In genomic region chr5:34524123-34524522, GRCh38 we compare ENCODE assay signal across 12 cellular contexts.
A peak's percentile ranks its signal among the peaks of the same experiment; 100 is the strongest.
DNase-seq lines count a peak whose midpoint lies in the region; ATAC-seq lines count a peak whose summit lies in the region.
"Had no signal": no experiment of that assay in that cellular context is flagged by ENCODE, and none has a peak within 500 bp of the region (broad histone marks: within the 10 kb centered on the region; RNA-seq: fewer than 3 reads in every experiment).

No MANE protein-coding gene starts in this region.

- H3K27me3 ChIP-seq in mesendoderm (ENCODE audit: insufficient read depth, low read length, poor library complexity), result no peaks in the 10 kb centered on the region

- no peaks in the 10 kb centered on the region for H3K36me3 Mint-ChIP-seq in activated CD8-positive, alpha-beta T cell treated with anti-CD3 and anti-CD28 coated beads, Interleukin-2, amount 10 ng/mL, durations not matched to agents 7 days and 5 days (ENCODE audit: low read depth)
- H3K36me3 Mint-ChIP-seq: activated CD8-positive, alpha-beta memory T cell treated with anti-CD3 and anti-CD28 coated beads, Interleukin-2, amount 10 ng/mL, durations not matched to agents 7 days and 5 days; CD8-positive, alpha-beta T cell; naive B cell had no signal

- H2AK5ac ChIP-seq in mesendoderm (ENCODE audit: low read length), result no peak overlapping the region

- H4K8ac ChIP-seq in mesendoderm (ENCODE audit: low read depth, low read length), result no peak overlapping the region

- H3K4me3 Mint-ChIP-seq in activated CD8-positive, alpha-beta T cell treated with anti-CD3 and anti-CD28 coated beads, Interleukin-2, amount 10 ng/mL, durations not matched to agents 7 days and 5 days, result no peak overlapping the region
- H3K4me3 Mint-ChIP-seq: activated CD8-positive, alpha-beta memory T cell treated with anti-CD3 and anti-CD28 coated beads, Interleukin-2, amount 10 ng/mL, durations not matched to agents 7 days and 5 days; CD8-positive, alpha-beta T cell; naive B cell had no signal

- H3K4me2 ChIP-seq in mesendoderm (ENCODE audit: low read length), result no peak overlapping the region

- no peaks in the 10 kb centered on the region for H3K4me1 ChIP-seq in mesendoderm (ENCODE audit: control insufficient read depth, low read depth, low read length)

- no peak overlapping the region for H3K27ac Mint-ChIP-seq in activated CD8-positive, alpha-beta T cell treated with anti-CD3 and anti-CD28 coated beads, Interleukin-2, amount 10 ng/mL, durations not matched to agents 7 days and 5 days
- H3K27ac Mint-ChIP-seq: activated CD8-positive, alpha-beta memory T cell treated with anti-CD3 and anti-CD28 coated beads, Interleukin-2, amount 10 ng/mL, durations not matched to agents 7 days and 5 days; CD8-positive, alpha-beta T cell; naive B cell had no signal

- H2BK15ac ChIP-seq in mesendoderm (replicated peaks; ENCODE audit: low read depth), result no peak overlapping the region

- peaks cover 4% of the 10 kb centered on the region for H3K4me1 Mint-ChIP-seq in activated CD8-positive, alpha-beta T cell treated with anti-CD3 and anti-CD28 coated beads, Interleukin-2, amount 10 ng/mL, durations not matched to agents 7 days and 5 days (ENCODE audit: low read depth)
- H3K4me1 Mint-ChIP-seq: naive B cell had no signal

- H3K23ac ChIP-seq in mesendoderm (ENCODE audit: low read length), result no peak overlapping the region

- no peak overlapping the region for H3K9ac ChIP-seq in mesendoderm (ENCODE audit: low read length)

- no peaks in the 10 kb centered on the region for H3K36me3 ChIP-seq in mesendoderm (ENCODE audit: control insufficient read depth, insufficient read depth, low read length)

- CTCF ChIA-PET in activated CD8-positive, alpha-beta T cell treated with anti-CD3 and anti-CD28 coated beads, Interleukin-2, amount 10 ng/mL, durations not matched to agents 7 days and 5 days (lab: Charles Lee), result interaction anchor here (0.8 to 2.5 kb wide), 19 partner anchors 10 to 478 kb away, joined by 3 to 32 read pairs (median 5); partner anchors contain the start of gene DNAJC21

- H3K56ac ChIP-seq in mesendoderm (ENCODE audit: low read length), result no peak overlapping the region

- WGBS in mesendoderm (ENCODE audit: extremely low coverage, insufficient coverage, low lambda C conversion rate), result no CpG with 5 or more reads among the region's 1 CpG

- H2BK5ac ChIP-seq in mesendoderm (ENCODE audit: low read length), result no peak overlapping the region

- peak; percentile 81 for DNase-seq in ELR (ENCODE audit: low read depth)
- DNase-seq in RPMI7951 (ENCODE audit: low read depth), result peak; percentile 66
- DNase-seq in fibroblast of gingiva (ENCODE audit: low read depth), result peak; percentile 83
- DNase-seq in skeletal muscle cell (ENCODE audit: low read depth), result peak; percentile 69
- no peak for DNase-seq in activated CD8-positive, alpha-beta T cell treated with anti-CD3 and anti-CD28 coated beads, Interleukin-2, amount 10 ng/mL, durations not matched to agents 7 days and 5 days
- no peak for DNase-seq in mesendoderm
- no peak for DNase-seq in NCI-H128 (lab: John Stamatoyannopoulos, UW; ENCODE audit: unreplicated experiment)
- DNase-seq: activated CD8-positive, alpha-beta memory T cell treated with anti-CD3 and anti-CD28 coated beads, Interleukin-2, amount 10 ng/mL, durations not matched to agents 7 days and 5 days; CD8-positive, alpha-beta T cell; naive B cell had no signal

- no peak overlapping the region for H3K27ac ChIP-seq in mesendoderm (ENCODE audit: low read depth, low read length)

- H3K4ac ChIP-seq in mesendoderm (ENCODE audit: low read depth, low read length), result no peak overlapping the region

- ATAC-seq in activated CD8-positive, alpha-beta T cell treated with anti-CD3 and anti-CD28 coated beads, Interleukin-2, amount 10 ng/mL, durations not matched to agents 7 days and 5 days, result no peak
- ATAC-seq in GM21717 (IDR thresholded peaks at IDR 0.05; ENCODE audit: unreplicated experiment), result no peak
- ATAC-seq: activated CD8-positive, alpha-beta memory T cell treated with anti-CD3 and anti-CD28 coated beads, Interleukin-2, amount 10 ng/mL, durations not matched to agents 7 days and 5 days; CD8-positive, alpha-beta T cell had no signal

- H3K79me2 ChIP-seq in mesendoderm (ENCODE audit: control insufficient read depth, insufficient read depth, low read length), result no peaks in the 10 kb centered on the region

- no peak overlapping the region for H4K5ac ChIP-seq in mesendoderm (ENCODE audit: low read length)

- no peaks in the 10 kb centered on the region for H3K9me3 Mint-ChIP-seq in activated CD8-positive, alpha-beta T cell treated with anti-CD3 and anti-CD28 coated beads, Interleukin-2, amount 10 ng/mL, durations not matched to agents 7 days and 5 days (ENCODE audit: insufficient read depth)
- H3K9me3 Mint-ChIP-seq: CD8-positive, alpha-beta T cell had no signal

- peaks cover 2% of the 10 kb centered on the region for H3K27me3 Mint-ChIP-seq in activated CD8-positive, alpha-beta T cell treated with anti-CD3 and anti-CD28 coated beads, Interleukin-2, amount 10 ng/mL, durations not matched to agents 7 days and 5 days (ENCODE audit: low read depth)

- H2BK120ac ChIP-seq in mesendoderm (ENCODE audit: low read depth, low read length), result no peak overlapping the region

- H3K18ac ChIP-seq in mesendoderm (ENCODE audit: low read length), result no peak overlapping the region

- H3K4me3 ChIP-seq in skeletal muscle cell (ENCODE audit: low read depth, low read length), result no peak overlapping the region
- H3K4me3 ChIP-seq in mesendoderm (ENCODE audit: low read length), result no peak overlapping the region
- H3K4me3 ChIP-seq: skin epidermis had no signal

- POLR2A ChIA-PET in activated CD8-positive, alpha-beta T cell treated with anti-CD3 and anti-CD28 coated beads, Interleukin-2, amount 10 ng/mL, durations not matched to agents 7 days and 5 days (lab: Charles Lee), result no interaction called here

- H3K79me1 ChIP-seq in mesendoderm (ENCODE audit: low read length), result no peaks in the 10 kb centered on the region

Comparison
In these comparisons a context has a peak if more than half of its experiments do, and no peak if none do; other contexts are left out.
1. DNase-seq: peak in ELR (single experiment), RPMI7951 (single experiment), fibroblast of gingiva (single experiment) and skeletal muscle cell (single experiment); none in activated CD8-positive, alpha-beta T cell treated with anti-CD3 and anti-CD28 coated beads, Interleukin-2, amount 10 ng/mL, durations not matched to agents 7 days and 5 days (single experiment), mesendoderm (single experiment) and NCI-H128 (single experiment).